In the genomic region with DNA sequence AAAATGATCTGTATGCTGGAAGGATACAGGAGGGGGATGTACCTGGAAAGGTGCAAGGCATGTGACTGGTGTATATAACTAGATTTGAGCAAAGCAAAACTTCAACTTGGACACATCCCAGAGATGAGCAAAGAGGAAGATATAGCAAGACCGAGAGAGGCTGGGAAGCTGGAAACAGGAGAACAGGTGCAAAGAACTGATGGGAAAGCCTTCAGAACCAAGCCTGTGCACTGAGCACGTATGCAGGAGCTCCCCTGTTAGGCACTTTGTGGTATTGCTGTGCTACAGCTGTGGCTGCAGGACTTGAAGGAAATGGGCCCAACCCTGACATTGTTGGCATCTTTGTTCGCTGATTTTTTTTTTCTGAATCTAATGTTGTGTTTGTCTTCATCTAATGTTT, we compare ENCODE assay signal across 10 cellular contexts.
DNase-seq lines count a peak whose midpoint lies in the region; ATAC-seq and TF ChIP-seq lines count a peak whose summit lies in the region.
"Had no signal": no experiment of that assay in that cellular context is flagged by ENCODE, and none has a peak within 500 bp of the region (broad histone marks: within the 10 kb centered on the region; RNA-seq: fewer than 3 reads in every experiment).

No MANE protein-coding gene starts in this region.

- ATAC-seq in HG02610 (IDR thresholded peaks at IDR 0.05; ENCODE audit: unreplicated experiment), result no peak
- ATAC-seq: effector memory CD8-positive, alpha-beta T cell had no signal

- H3K4me3 Mint-ChIP-seq in nephron, result no peak overlapping the region
- H3K4me3 Mint-ChIP-seq: effector memory CD8-positive, alpha-beta T cell had no signal

- no peaks in the 10 kb centered on the region for H3K4me1 ChIP-seq in tibial artery

- H3K27ac ChIP-seq in tibial artery, result no peak overlapping the region

- no peaks in the 10 kb centered on the region for H3K36me3 Mint-ChIP-seq in nephron (ENCODE audit: low read depth)

- no peaks in the 10 kb centered on the region for H3K27me3 ChIP-seq in tibial artery

- H3K27me3 Mint-ChIP-seq in nephron (ENCODE audit: low read depth), result peaks cover 3% of the 10 kb centered on the region
- H3K27me3 Mint-ChIP-seq: effector memory CD8-positive, alpha-beta T cell had no signal

- H3K9me3 Mint-ChIP-seq in nephron, result no peaks in the 10 kb centered on the region
- H3K9me3 Mint-ChIP-seq: effector memory CD8-positive, alpha-beta T cell had no signal

- DNase-seq in DMS 273 (lab: John Stamatoyannopoulos, UW; ENCODE audit: unreplicated experiment), result peak; percentile 34
- no peak for DNase-seq in DMS 273 treated with DMSO at 0.1 percent for 48 hours (lab: John Stamatoyannopoulos, UW)
- peak; percentile 36 for DNase-seq in amniotic epithelial cell (ENCODE audit: low read depth)
- DNase-seq in tibial artery, result no peak
- DNase-seq in stimulated activated CD4-positive, alpha-beta T cell treated with anti-CD3 and anti-CD28 coated beads, Interleukin-4, amount 100 ng/mL, for 1 hour, result no peak
- DNase-seq: 8988T; effector memory CD8-positive, alpha-beta T cell had no signal

- H3K4me3 ChIP-seq in tibial artery, result no peak overlapping the region

- no peak overlapping the region for H3K27ac Mint-ChIP-seq in nephron
- H3K27ac Mint-ChIP-seq: effector memory CD8-positive, alpha-beta T cell had no signal

- intact Hi-C loops in tibial artery (cut with DNase I; ENCODE audit: low total_unique reads), result no loop called here

- TF ChIP-seq CTCF in LNCAP (IDR thresholded peaks at IDR 0.05) (peak; percentile 46), nephron (IDR thresholded peaks at IDR 0.05; ENCODE audit: unreplicated experiment in 3 of 3) (peak; percentile 19 to 31 (median 27)), tibial artery (IDR thresholded peaks at IDR 0.05) (no peak)

- peaks cover 9% of the 10 kb centered on the region for H3K4me1 Mint-ChIP-seq in nephron

- H3K9me3 ChIP-seq in tibial artery, result no peaks in the 10 kb centered on the region

- no peaks in the 10 kb centered on the region for H3K36me3 ChIP-seq in tibial artery

Comparison
In these comparisons a context has a peak if more than half of its experiments do, and no peak if none do; other contexts are left out.
1. DNase-seq: peak in DMS 273 (single experiment) and amniotic epithelial cell (single experiment); none in DMS 273 treated with DMSO at 0.1 percent for 48 hours (single experiment), tibial artery (0 of 2) and stimulated activated CD4-positive, alpha-beta T cell treated with anti-CD3 and anti-CD28 coated beads, Interleukin-4, amount 100 ng/mL, for 1 hour (single experiment).
2. CTCF ChIP-seq: peak in LNCAP (single experiment) and nephron (3 of 3); none in tibial artery (0 of 2).